ENCODE assay signal across 13 cellular contexts in genomic region chr9:72207278-72207677, GRCh38. TPM values are rescaled to one million over a fixed set of nuclear protein-coding genes. Genes with fewer than 3 reads are reported as not detected.
DNase-seq lines count a peak whose midpoint lies in the region; ATAC-seq and TF ChIP-seq lines count a peak whose summit lies in the region.
"Had no signal": no experiment of that assay in that cellular context is flagged by ENCODE, and none has a peak within 500 bp of the region (broad histone marks: within the 10 kb centered on the region; RNA-seq: fewer than 3 reads in every experiment).

No MANE protein-coding gene starts in this region.

- H3K4me1 ChIP-seq in upper lobe of right lung = no peaks in the 10 kb centered on the region

- no peak overlapping the region for H3K27ac ChIP-seq in upper lobe of right lung

- H3K4me3 ChIP-seq in upper lobe of right lung = no peak overlapping the region

- ATAC-seq in GM18498 (IDR thresholded peaks at IDR 0.05; ENCODE audit: unreplicated experiment) = peak; percentile 38
- peak; percentile 38 for ATAC-seq in GM19463 (IDR thresholded peaks at IDR 0.05; ENCODE audit: unreplicated experiment)
- peak; percentile 49 for ATAC-seq in HG02938 (IDR thresholded peaks at IDR 0.05; ENCODE audit: unreplicated experiment)
- peak; percentile 43 for ATAC-seq in HG03575 (IDR thresholded peaks at IDR 0.05; ENCODE audit: extremely low read depth, insufficient number of reproducible peaks, low FRiP score, unreplicated experiment)
- no peak for ATAC-seq in GM19035 (IDR thresholded peaks at IDR 0.05; ENCODE audit: unreplicated experiment)
- ATAC-seq in upper lobe of right lung = no peak
- ATAC-seq: stimulated activated memory B cell treated with anti-CD40 and anti-IgM and Interleukin-4, amounts not matched to agents 10 μg/mL and 1 μg/mL and 100 μg/mL, for 72 hours had no signal

- H3K27me3 ChIP-seq in upper lobe of right lung = no peaks in the 10 kb centered on the region

- H3K36me3 ChIP-seq in upper lobe of right lung = no peaks in the 10 kb centered on the region

- no peaks in the 10 kb centered on the region for H3K9me3 ChIP-seq in upper lobe of right lung

- DNase-seq in GM10266 (ENCODE audit: extremely low spot score) (no peak), upper lobe of right lung (no peak), SIG-M5 (lab: John Stamatoyannopoulos, UW) (no peak)
- DNase-seq: amygdala; NCI-H1417; stimulated activated CD4-positive, alpha-beta T cell treated with anti-CD3 and anti-CD28 coated beads, Interleukin-2, amount 100 ng/mL, for 48 hours had no signal

- TF ChIP-seq CTCF in GM10266 (IDR thresholded peaks at IDR 0.05; ENCODE audit: control insufficient read depth, insufficient read depth, low read depth, missing control alignments) = no peak
- TF ChIP-seq CTCF in upper lobe of right lung (IDR thresholded peaks at IDR 0.05) = no peak

- intact Hi-C loops in upper lobe of right lung (cut with DNase I) = no loop called here

RNA-seq across cellular contexts. Expression of gene GDA, which starts 58.0 kb away (rescaled TPM):
- 0.20 TPM for total RNA-seq in upper lobe of right lung
- total RNA-seq: pulmonary artery endothelial cell had no signal

Comparison
In these comparisons a context has a peak if more than half of its experiments do, and no peak if none do; other contexts are left out.
1. ATAC-seq: peak in GM18498 (single experiment), GM19463 (single experiment), HG02938 (single experiment) and HG03575 (single experiment); none in GM19035 (single experiment) and upper lobe of right lung (single experiment).